8 cellular contexts compared by ENCODE assay signal in genomic region chr1:109113787-109114568, GRCh38. TPM values are rescaled to one million over a fixed set of nuclear protein-coding genes. Genes with fewer than 3 reads are reported as not detected.
DNase-seq lines count a peak whose midpoint lies in the region; ATAC-seq and TF ChIP-seq lines count a peak whose summit lies in the region.

Gene ELAPOR1, plus strand, starts transcription at chr1:109114115. Its CDS starts 69 bp downstream, at chr1:109114184.

- TF ChIP-seq CTCF in GM12864 (IDR thresholded peaks at IDR 0.05; ENCODE audit: low read depth, low read length, missing control alignments) (no peak), tibial nerve (IDR thresholded peaks at IDR 0.05) (no peak)

- peaks cover 0 to 27% (median 16%) of the 10 kb centered on the region in 4 donors for H3K4me1 ChIP-seq in tibial nerve

- H3K9me3 ChIP-seq in tibial nerve: no peaks in the 10 kb centered on the region

- intact Hi-C loops in Right ventricle myocardium superior (cut with DNase I): loop anchor here (10.0 kb wide), 1 partner anchor 149 kb away; the partner anchor contains the start of gene CLCC1

- peak within 1 kb of the TSS; percentile 8 for H3K4me3 ChIP-seq in GM12864 (ENCODE audit: low read depth, low read length)
- H3K4me3 ChIP-seq in tibial nerve: peak within 1 kb of the TSS; percentile 5 to 52 (median 33)

- no peak for TF ChIP-seq EP300 in tibial nerve (IDR thresholded peaks at IDR 0.05)

- H3K36me3 ChIP-seq in tibial nerve: no peaks in the 10 kb centered on the region

- ATAC-seq in HG03139 (IDR thresholded peaks at IDR 0.05; ENCODE audit: unreplicated experiment) (peak; percentile 56), Right ventricle myocardium superior (ENCODE audit: poor library complexity) (peak; percentile 14), GM18519 (IDR thresholded peaks at IDR 0.05; ENCODE audit: low FRiP score, unreplicated experiment) (no peak)

- DNase-seq in GM12864 (ENCODE audit: low read depth) (no peak), RPMI7951 (ENCODE audit: low read depth) (peak; percentile 26), Right ventricle myocardium superior (peak; percentile 70), pons (ENCODE audit: low spot score) (peak; percentile 40), tibial nerve (ENCODE audit: low spot score in 2 of 2) (peak in 1 of 2 donors; percentile 19)
- DNase-seq in activated naive CD4-positive, alpha-beta T cell treated with Interleukin-2 at 50 U/mL for 16 hours: peak; percentile 88

- peaks cover 0 to 23% of the 10 kb centered on the region in 2 donors for H3K27me3 ChIP-seq in tibial nerve

- WGBS in tibial nerve, 2 donors: 0 to 2% methylated on average over 52 to 54 of the region's 56 CpGs

- TF ChIP-seq POLR2A in tibial nerve (IDR thresholded peaks at IDR 0.05): no peak

- H3K27ac ChIP-seq in tibial nerve: peak within 1 kb of the TSS in 1 of 4 donors; percentile 65

RNA-seq across cellular contexts. Expression of gene ELAPOR1, which starts in this region (rescaled TPM):
- 0.29 and 0.36 TPM in 2 replicates for total RNA-seq in RPMI7951 (2014; rRNA removed; shearing (Covaris generic))
- total RNA-seq in Right ventricle myocardium superior: 0.19 TPM
- under 1 TPM; 0.20 to 0.90 (median 0.32) TPM for total RNA-seq in tibial nerve

Comparison
In these comparisons a context has a peak if more than half of its experiments do, and no peak if none do; other contexts are left out.
1. Peak in DNase-seq in RPMI7951; RNA of the gene not detected or under 1 TPM.
2. Peak in DNase-seq and ATAC-seq in Right ventricle myocardium superior; RNA of the gene not detected or under 1 TPM.